Comparison of ENCODE assay signal across 18 cellular contexts in the genomic region with DNA sequence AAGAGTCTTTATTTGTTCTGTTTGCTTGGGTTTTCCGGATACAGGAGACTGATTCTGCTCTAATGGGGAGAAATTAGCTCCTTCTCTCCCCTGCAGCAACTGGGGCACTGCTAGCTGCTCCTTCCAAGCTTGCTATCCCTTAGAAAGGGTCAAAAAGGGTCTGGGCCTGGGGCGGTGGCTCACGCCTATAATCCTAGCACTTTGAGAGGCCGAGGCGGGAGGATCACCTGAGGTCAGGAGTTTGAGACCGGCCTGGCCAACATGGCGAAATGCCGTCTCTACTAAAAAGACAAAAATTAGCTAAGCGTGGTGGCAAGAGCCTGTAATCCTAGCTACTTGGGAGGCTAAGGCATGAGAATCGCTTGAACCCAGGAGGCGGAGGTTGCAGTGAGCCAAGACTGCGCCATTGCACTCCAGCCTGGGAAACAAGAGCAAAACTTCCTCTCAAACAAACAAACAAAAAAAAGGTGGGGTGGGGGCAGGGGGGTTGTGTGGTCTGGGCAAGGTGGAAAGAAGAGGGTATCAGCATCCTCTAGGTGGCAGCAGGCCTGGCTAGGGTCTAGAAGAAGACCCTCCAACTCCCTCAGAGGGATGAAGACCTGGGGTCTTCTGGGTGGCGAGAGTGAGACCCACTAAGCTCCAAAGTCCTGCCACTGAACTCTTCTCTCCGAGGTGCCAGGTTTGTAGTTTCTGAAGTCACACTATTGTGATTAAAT. TPM values are rescaled to one million over a fixed set of nuclear protein-coding genes. Genes with fewer than 3 reads are reported as not detected.
DNase-seq lines count a peak whose midpoint lies in the region; ATAC-seq and TF ChIP-seq lines count a peak whose summit lies in the region.
"Had no signal": no experiment of that assay in that cellular context is flagged by ENCODE, and none has a peak within 500 bp of the region (broad histone marks: within the 10 kb centered on the region; RNA-seq: fewer than 3 reads in every experiment).

No MANE protein-coding gene starts in this region.

- peak overlapping the region in 2 of 11 experiments; percentile 75 to 85; a peak in 3 of 22 replicates for H3K4me2 ChIP-seq in BLaER1 treated with 17β-estradiol and CSF1 and Interleukin-3, amounts not matched to agents 10 nM and 100 nM
- H3K4me2 ChIP-seq: BLaER1 had no signal

- WGBS in stomach, 5 donors: 37 to 46% (median 42%) methylated on average over 14 of the region's 14 CpGs

- H3K27ac ChIP-seq in BLaER1 treated with 17β-estradiol and CSF1 and Interleukin-3, amounts not matched to agents 10 nM and 100 nM: peak overlapping the region in 6 of 11 experiments; percentile 35 to 83 (median 67); a peak in 9 of 22 replicates
- no peak overlapping the region for H3K27ac ChIP-seq in stomach
- H3K27ac ChIP-seq: BLaER1, Peyer's patch had no signal

- TF ChIP-seq EP300 in stomach (IDR thresholded peaks at IDR 0.05): no peak

- H3K9me3 Mint-ChIP-seq in HFFc6 (0 out of 2 replicates have a peak, but pooled peaks cover 3% of the 10 kb centered on the region), osteocyte (ENCODE audit: unreplicated experiment) (no peaks in the 10 kb centered on the region)
- peaks cover 4 to 7% of the 10 kb centered on the region in 2 donors for H3K9me3 Mint-ChIP-seq in stimulated activated naive CD8-positive, alpha-beta T cell treated with anti-CD3 and anti-CD28 coated beads, Interleukin-15, amount 100 ng/mL, for 72 hours

- H3K27ac Mint-ChIP-seq in HFFc6 (no peak overlapping the region), osteocyte (ENCODE audit: unreplicated experiment) (no peak overlapping the region)
- H3K27ac Mint-ChIP-seq in stimulated activated naive CD8-positive, alpha-beta T cell treated with anti-CD3 and anti-CD28 coated beads, Interleukin-15, amount 100 ng/mL, for 72 hours: no peak overlapping the region
- H3K27ac Mint-ChIP-seq: CD8-positive, alpha-beta T cell had no signal

- peak; percentile 30; the same call in 1 of the 2 replicates for TF ChIP-seq CTCF in HFFc6 (IDR thresholded peaks at IDR 0.05)
- TF ChIP-seq CTCF in choroid plexus epithelial cell (conservative IDR thresholded peaks at IDR 0.05; ENCODE audit: low read depth, low read length): peak; percentile 49
- TF ChIP-seq CTCF in osteocyte (IDR thresholded peaks at IDR 0.05): no peak
- TF ChIP-seq CTCF in stomach (IDR thresholded peaks at IDR 0.05): no peak

- no peak overlapping the region for H3K4me3 ChIP-seq in BLaER1 treated with 17β-estradiol and CSF1 and Interleukin-3, amounts not matched to agents 10 nM and 100 nM
- H3K4me3 ChIP-seq in choroid plexus epithelial cell (ENCODE audit: low read depth, low read length) (no peak overlapping the region), stomach (no peak overlapping the region)
- H3K4me3 ChIP-seq: BLaER1, Peyer's patch had no signal

- peaks cover 26 to 53% (median 42%) of the 10 kb centered on the region in 10 experiments for H3K4me1 ChIP-seq in BLaER1 treated with 17β-estradiol and CSF1 and Interleukin-3, amounts not matched to agents 10 nM and 100 nM
- peaks cover 26 to 52% (median 42%) of the 10 kb centered on the region in 4 donors for H3K4me1 ChIP-seq in stomach

- H3K36me3 ChIP-seq in BLaER1 treated with 17β-estradiol and CSF1 and Interleukin-3, amounts not matched to agents 10 nM and 100 nM: 0 out of 22 replicates have a peak, but pooled peaks cover 0 to 5% (median 0%) of the 10 kb centered on the region in 11 experiments
- H3K36me3 ChIP-seq in stomach: no peaks in the 10 kb centered on the region
- H3K36me3 ChIP-seq: BLaER1, Peyer's patch had no signal

- peaks cover 13 to 25% (median 19%) of the 10 kb centered on the region in 11 experiments; a peak in 20 of 22 replicates for H3K27me3 ChIP-seq in BLaER1 treated with 17β-estradiol and CSF1 and Interleukin-3, amounts not matched to agents 10 nM and 100 nM
- peaks cover 57 to 100% (median 94%) of the 10 kb centered on the region in 3 donors for H3K27me3 ChIP-seq in stomach

- no peak overlapping the region; a peak in 1 of 22 replicates for H3K9ac ChIP-seq in BLaER1 treated with 17β-estradiol and CSF1 and Interleukin-3, amounts not matched to agents 10 nM and 100 nM
- H3K9ac ChIP-seq: BLaER1 had no signal

- H3K27me3 Mint-ChIP-seq in HFFc6 (ENCODE audit: insufficient read depth) (peaks cover 11% of the 10 kb centered on the region), osteocyte (ENCODE audit: unreplicated experiment) (peaks cover 74% of the 10 kb centered on the region)
- H3K27me3 Mint-ChIP-seq in stimulated activated naive CD8-positive, alpha-beta T cell treated with anti-CD3 and anti-CD28 coated beads, Interleukin-15, amount 100 ng/mL, for 72 hours: peaks cover 100% of the 10 kb centered on the region

- no peak for TF ChIP-seq POLR2A in stomach (IDR thresholded peaks at IDR 0.05)

- peaks cover 29 to 36% (median 31%) of the 10 kb centered on the region in 11 experiments for H3K9me3 ChIP-seq in BLaER1 treated with 17β-estradiol and CSF1 and Interleukin-3, amounts not matched to agents 10 nM and 100 nM (replicated peaks in 1 of 11)
- H3K9me3 ChIP-seq in stomach: peaks cover 0 to 17% (median 3%) of the 10 kb centered on the region in 4 donors

- H4K20me1 ChIP-seq in BLaER1 treated with 17β-estradiol and CSF1 and Interleukin-3, amounts not matched to agents 10 nM and 100 nM: no peaks in the 10 kb centered on the region
- H4K20me1 ChIP-seq: BLaER1 had no signal

- H3K4me1 Mint-ChIP-seq in HFFc6 (ENCODE audit: low read depth) (peaks cover 14% of the 10 kb centered on the region), osteocyte (ENCODE audit: unreplicated experiment) (peaks cover 23% of the 10 kb centered on the region)
- peaks cover 38% of the 10 kb centered on the region for H3K4me1 Mint-ChIP-seq in stimulated activated naive CD8-positive, alpha-beta T cell treated with anti-CD3 and anti-CD28 coated beads, Interleukin-15, amount 100 ng/mL, for 72 hours

- intact Hi-C loops in stomach (cut with DNase I; ENCODE audit: low total_unique reads): no loop called here

- H3K36me3 Mint-ChIP-seq in HFFc6 (ENCODE audit: low read depth) (no peaks in the 10 kb centered on the region), osteocyte (ENCODE audit: unreplicated experiment) (no peaks in the 10 kb centered on the region)
- H3K36me3 Mint-ChIP-seq: CD8-positive, alpha-beta T cell had no signal

- no peak for ATAC-seq in HG03039 (IDR thresholded peaks at IDR 0.05; ENCODE audit: unreplicated experiment)
- no peak for ATAC-seq in stimulated activated naive CD8-positive, alpha-beta T cell treated with anti-CD3 and anti-CD28 coated beads, Interleukin-15, amount 100 ng/mL, for 72 hours
- ATAC-seq: CD8-positive, alpha-beta T cell had no signal

- no peak for DNase-seq in HFFc6
- DNase-seq in choroid plexus epithelial cell (ENCODE audit: low read depth): no peak
- DNase-seq in osteocyte (ENCODE audit: extremely low spot score, unreplicated experiment): peak; percentile 54
- DNase-seq in ureter (ENCODE audit: low spot score): no peak
- no peak for DNase-seq in stomach
- DNase-seq in stimulated activated naive CD8-positive, alpha-beta T cell treated with anti-CD3 and anti-CD28 coated beads, Interleukin-15, amount 100 ng/mL, for 72 hours: no peak
- DNase-seq: CD8-positive, alpha-beta T cell; DMS53; EL; NCI-H1092 treated with DMSO at 0.1 percent for 48 hours; NCI-H146; NCI-H2081; NCI-H2171 treated with DMSO at 0.1 percent for 48 hours; Peyer's patch had no signal

- no peak overlapping the region for H3K4me3 Mint-ChIP-seq in HFFc6
- H3K4me3 Mint-ChIP-seq in osteocyte (ENCODE audit: unreplicated experiment): no peak overlapping the region
- no peak overlapping the region for H3K4me3 Mint-ChIP-seq in stimulated activated naive CD8-positive, alpha-beta T cell treated with anti-CD3 and anti-CD28 coated beads, Interleukin-15, amount 100 ng/mL, for 72 hours
- H3K4me3 Mint-ChIP-seq: CD8-positive, alpha-beta T cell had no signal

RNA-seq across cellular contexts. Expression of a gene that starts 15.4 kb away (rescaled TPM):
- total RNA-seq in HFFc6 (2021; fragmentation: NEBNext Ultra II Directional; extraction: Animal tissue kit (Norgen Biotek cat#: 25700)): 10 to 100 TPM in 3 of 6 experiments, 1 to 10 TPM in 3; 5.3 to 12.2 (median 10.0) TPM
- 3.1 and 4.3 TPM in 2 replicates for total RNA-seq in osteocyte
- total RNA-seq in ureter: not detected
- total RNA-seq in stomach: under 1 TPM in 1 of 5 donors, not detected in 4; 0.37 TPM
- under 1 TPM in 1 of 3 donors, not detected in 2; 0.05 TPM for polyA plus RNA-seq in stomach
- total RNA-seq: NCI-H460 had no signal

Comparison
In these comparisons a context has a peak if more than half of its experiments do, and no peak if none do; other contexts are left out.
1. H3K27ac ChIP-seq: peak in BLaER1 treated with 17β-estradiol and CSF1 and Interleukin-3, amounts not matched to agents 10 nM and 100 nM (6 of 11); none in stomach (0 of 5).
2. CTCF ChIP-seq: peak in HFFc6 (single experiment) and choroid plexus epithelial cell (single experiment); none in osteocyte (single experiment) and stomach (0 of 7).